Comparison of ENCODE assay signal across 1 cellular context in the genomic region with DNA sequence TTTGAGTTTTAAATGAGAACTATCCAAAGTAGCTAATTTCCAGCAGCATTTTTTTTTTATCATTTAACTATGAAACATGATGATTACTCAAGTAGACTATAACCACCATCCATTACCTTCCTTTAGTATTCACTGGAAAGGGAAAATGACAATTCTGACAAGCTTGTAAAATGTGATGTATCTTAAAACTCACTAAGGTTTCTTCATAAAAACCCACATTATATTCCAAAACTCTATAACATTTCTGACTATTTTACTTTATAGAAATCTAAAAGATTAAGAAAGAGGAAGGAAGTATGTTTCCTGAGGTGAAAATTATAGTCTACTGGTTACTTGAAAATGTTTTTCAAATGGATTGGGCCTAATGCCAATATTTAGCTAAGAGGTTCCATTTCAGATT.
TF ChIP-seq lines count a peak whose summit lies in the region.

No MANE protein-coding gene starts in this region.

TF ChIP-seq in WTC11, 78 proteins besides CTCF, POLR2A, EP300 and RAD21 (continued from another document):
- TF ChIP-seq, protein P1, sequence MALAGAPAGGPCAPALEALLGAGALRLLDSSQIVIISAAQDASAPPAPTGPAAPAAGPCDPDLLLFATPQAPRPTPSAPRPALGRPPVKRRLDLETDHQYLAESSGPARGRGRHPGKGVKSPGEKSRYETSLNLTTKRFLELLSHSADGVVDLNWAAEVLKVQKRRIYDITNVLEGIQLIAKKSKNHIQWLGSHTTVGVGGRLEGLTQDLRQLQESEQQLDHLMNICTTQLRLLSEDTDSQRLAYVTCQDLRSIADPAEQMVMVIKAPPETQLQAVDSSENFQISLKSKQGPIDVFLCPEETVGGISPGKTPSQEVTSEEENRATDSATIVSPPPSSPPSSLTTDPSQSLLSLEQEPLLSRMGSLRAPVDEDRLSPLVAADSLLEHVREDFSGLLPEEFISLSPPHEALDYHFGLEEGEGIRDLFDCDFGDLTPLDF (CRISPR knock-in tag; IDR thresholded peaks at IDR 0.05): no peak
- no peak for TF ChIP-seq JUN (CRISPR knock-in tag; IDR thresholded peaks at IDR 0.05)
- TF ChIP-seq MXD4 (CRISPR knock-in tag; IDR thresholded peaks at IDR 0.05; ENCODE audit: borderline replicate concordance): no peak
